Comparison of ENCODE assay signal across 5 cellular contexts in the genomic region with DNA sequence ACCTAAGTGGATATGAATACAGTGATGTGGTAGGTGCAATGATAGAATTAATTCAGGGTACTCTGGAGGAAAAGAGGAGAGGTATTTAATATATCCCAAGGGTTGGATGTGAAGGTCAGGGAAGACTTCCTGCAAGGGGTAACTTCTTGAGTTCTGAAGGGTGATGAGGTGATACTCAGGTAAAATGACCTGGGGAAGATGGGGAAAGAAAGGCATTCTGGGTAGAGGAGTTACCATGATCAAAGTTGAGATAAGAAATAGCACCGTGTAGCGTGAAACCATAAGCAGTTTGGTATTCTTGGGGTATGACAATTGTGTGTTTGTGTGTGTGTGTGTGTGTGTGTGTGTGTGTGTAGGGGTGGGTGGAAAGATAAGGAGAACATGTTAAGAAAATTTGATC.
"Had no signal": no experiment of that assay in that cellular context is flagged by ENCODE, and none has a peak within 500 bp of the region (broad histone marks: within the 10 kb centered on the region; RNA-seq: fewer than 3 reads in every experiment).

No MANE protein-coding gene starts in this region.

- H3K27ac ChIP-seq: HL-60 had no signal

- DNase-seq: IMR-90, KBM-7, KG1 had no signal

- H3K4me3 ChIP-seq: K562 had no signal
